In genomic region chr4:22991576-22991975, GRCh38 we compare ENCODE assay signal across 16 cellular contexts.
"Had no signal": no experiment of that assay in that cellular context is flagged by ENCODE, and none has a peak within 500 bp of the region (broad histone marks: within the 10 kb centered on the region; RNA-seq: fewer than 3 reads in every experiment).

No MANE protein-coding gene starts in this region.

- H3K27me3 ChIP-seq: heart left ventricle, neutrophil, right lobe of liver, spleen had no signal

- ATAC-seq: heart left ventricle; left lobe of liver; naive thymus-derived CD8-positive, alpha-beta T cell; psoas muscle; right lobe of liver had no signal

- H3K4me1 Mint-ChIP-seq: naive thymus-derived CD8-positive, alpha-beta T cell had no signal

- H3K9me3 ChIP-seq: neutrophil, psoas muscle, right lobe of liver had no signal

- H3K4me3 Mint-ChIP-seq: dendritic cell treated with granulocyte-macrophage colony-stimulating factor and Interleukin-4, amounts not matched to agents 40 ng/mL and 50 ng/mL, for 4 days; naive thymus-derived CD8-positive, alpha-beta T cell had no signal

- DNase-seq: erythroblast; heart left ventricle; hippocampal formation; mammary epithelial cell; naive thymus-derived CD8-positive, alpha-beta T cell; psoas muscle; retina; right lobe of liver; spleen; stimulated activated CD4-positive, alpha-beta T cell treated with anti-CD3 and anti-CD28 coated beads, Interleukin-15, amount 100 ng/mL, for 24 hours; stimulated activated CD4-positive, alpha-beta T cell treated with anti-CD3 and anti-CD28 coated beads, Interleukin-1b, Interleukin-23, amount 100 ng/mL, for 48 hours; stimulated activated naive CD4-positive, alpha-beta T cell; trophoblast cell had no signal

- H3K36me3 Mint-ChIP-seq: naive thymus-derived CD8-positive, alpha-beta T cell had no signal

- H3K9me3 Mint-ChIP-seq: dendritic cell treated with granulocyte-macrophage colony-stimulating factor and Interleukin-4, amounts not matched to agents 40 ng/mL and 50 ng/mL, for 4 days had no signal

- H3K27me3 Mint-ChIP-seq: dendritic cell treated with granulocyte-macrophage colony-stimulating factor and Interleukin-4, amounts not matched to agents 40 ng/mL and 50 ng/mL, for 4 days; naive thymus-derived CD8-positive, alpha-beta T cell had no signal

- H3K27ac ChIP-seq: heart left ventricle, neutrophil, psoas muscle, right lobe of liver, spleen had no signal

- H3K4me1 ChIP-seq: psoas muscle, right lobe of liver, spleen had no signal

- H3K4me3 ChIP-seq: heart left ventricle, psoas muscle, right lobe of liver, spleen had no signal

- H3K36me3 ChIP-seq: heart left ventricle, neutrophil, right lobe of liver, spleen had no signal
